ENCODE assay signal across 9 cellular contexts in the genomic region with DNA sequence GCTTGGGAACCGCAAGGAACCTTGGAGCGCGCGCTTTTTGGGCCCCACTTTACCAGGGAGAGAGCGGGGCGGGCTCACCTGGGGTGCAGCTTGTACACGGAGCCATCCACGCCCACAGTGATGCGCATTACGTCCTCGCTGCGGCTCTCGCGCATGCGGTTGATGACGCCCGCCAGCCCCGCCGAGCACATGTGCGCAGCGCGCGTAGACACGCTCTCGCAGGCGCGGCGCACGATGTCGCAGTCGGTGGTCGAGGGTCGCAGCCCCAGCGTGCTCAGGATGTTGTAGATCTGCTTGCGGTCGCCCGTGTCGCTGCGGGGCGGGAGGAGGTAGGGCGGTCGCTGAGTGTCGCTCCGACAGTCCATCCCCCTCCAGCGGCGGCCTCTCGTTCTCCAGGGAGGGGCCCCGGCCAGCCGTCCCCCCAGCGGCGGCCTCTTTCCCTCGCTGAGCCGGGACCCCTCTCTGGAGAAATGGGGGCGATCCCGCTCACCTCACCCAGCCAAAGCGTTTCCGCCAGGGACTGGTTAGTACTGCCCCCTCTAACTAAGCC. TPM values are rescaled to one million over a fixed set of nuclear protein-coding genes. Genes with fewer than 3 reads are reported as not detected.
DNase-seq lines count a peak whose midpoint lies in the region; ATAC-seq and TF ChIP-seq lines count a peak whose summit lies in the region.
"Had no signal": no experiment of that assay in that cellular context is flagged by ENCODE, and none has a peak within 500 bp of the region (broad histone marks: within the 10 kb centered on the region; RNA-seq: fewer than 3 reads in every experiment).

No MANE protein-coding gene starts in this region.

- intact Hi-C loops in aorta (cut with DNase I), result no loop called here

- peaks cover 9% of the 10 kb centered on the region for H3K27me3 Mint-ChIP-seq in activated T-cell treated with anti-CD3 and anti-CD28 coated beads, Interleukin-2, amount 50 U/mL, for 4 hours (ENCODE audit: low read depth)

- WGBS in gastroesophageal sphincter (ENCODE audit: low coverage in 1 of 2), 2 donors, result 0% methylated on average over 4 of the region's 57 CpGs; no CpG with 5 or more reads in 1 of the 2 donors
- 9 to 10% methylated on average over 56 to 57 of the region's 57 CpGs for WGBS in aorta, 2 donors

- peak overlapping the region; percentile 61 for H3K4me3 Mint-ChIP-seq in activated T-cell treated with anti-CD3 and anti-CD28 coated beads, Interleukin-2, amount 50 U/mL, for 4 hours

- H3K27me3 ChIP-seq in gastroesophageal sphincter (peaks cover 20% of the 10 kb centered on the region), rectal smooth muscle tissue (ENCODE audit: control insufficient read depth, insufficient read depth, low read length) (peaks cover 4% of the 10 kb centered on the region), aorta (ENCODE audit: control insufficient read depth in 1 of 2, insufficient read depth in 2 of 2, low read length in 1 of 2) (no peaks in the 10 kb centered on the region)

- peak; percentile 64 for DNase-seq in activated T-cell treated with anti-CD3 and anti-CD28 coated beads, Interleukin-2, amount 50 U/mL, for 4 hours
- DNase-seq in aorta (peak in 1 of 2 donors; percentile 79), DMS79 (lab: John Stamatoyannopoulos, UW) (no peak)

- H3K9me3 Mint-ChIP-seq in activated T-cell treated with anti-CD3 and anti-CD28 coated beads, Interleukin-2, amount 50 U/mL, for 4 hours, result no peaks in the 10 kb centered on the region

- H3K27ac ChIP-seq in gastroesophageal sphincter (peak overlapping the region in 1 of 4 donors; percentile 38), rectal smooth muscle tissue (ENCODE audit: low read depth, low read length) (no peak overlapping the region), aorta (ENCODE audit: low read depth in 1 of 2, low read length in 2 of 2) (no peak overlapping the region)
- H3K27ac ChIP-seq: adrenal gland had no signal

- no peak for TF ChIP-seq POLR2A in gastroesophageal sphincter (IDR thresholded peaks at IDR 0.05)

- no peaks in the 10 kb centered on the region for H3K36me3 Mint-ChIP-seq in activated T-cell treated with anti-CD3 and anti-CD28 coated beads, Interleukin-2, amount 50 U/mL, for 4 hours (ENCODE audit: insufficient read depth)

- TF ChIP-seq EP300 in gastroesophageal sphincter (IDR thresholded peaks at IDR 0.05), result no peak

- peak overlapping the region; percentile 44; the same call in 1 of the 2 replicates for H3K9ac ChIP-seq in ES-I3 (ENCODE audit: low read depth, low read length)
- no peak overlapping the region for H3K9ac ChIP-seq in rectal smooth muscle tissue (ENCODE audit: low read length)

- H3K9me3 ChIP-seq in ES-I3 (ENCODE audit: control insufficient read depth, insufficient read depth, low read length), result no peaks in the 10 kb centered on the region
- no peaks in the 10 kb centered on the region for H3K9me3 ChIP-seq in gastroesophageal sphincter
- H3K9me3 ChIP-seq in aorta (ENCODE audit: control insufficient read depth, low read length), result no peaks in the 10 kb centered on the region
- H3K9me3 ChIP-seq: adrenal gland had no signal

- peak; percentile 70 to 71 for ATAC-seq in activated T-cell treated with anti-CD3 and anti-CD28 coated beads, Interleukin-2, amount 50 U/mL, for 4 hours
- ATAC-seq in gastroesophageal sphincter (peak; percentile 36), aorta (ENCODE audit: low FRiP score) (peak; percentile 57), HG03135 (IDR thresholded peaks at IDR 0.05; ENCODE audit: unreplicated experiment) (no peak), HG02763 (IDR thresholded peaks at IDR 0.05; ENCODE audit: unreplicated experiment) (no peak)

- H3K4me3 ChIP-seq in gastroesophageal sphincter (peak overlapping the region; percentile 36 to 58), rectal smooth muscle tissue (ENCODE audit: low read length) (peak overlapping the region; percentile 57), aorta (ENCODE audit: low read length in 2 of 2) (peak overlapping the region; percentile 13 to 24)

- H3K4me1 ChIP-seq in ES-I3 (ENCODE audit: insufficient read depth, low read length) (peaks cover 22% of the 10 kb centered on the region), gastroesophageal sphincter (peaks cover 0 to 20% (median 14%) of the 10 kb centered on the region in 3 donors), rectal smooth muscle tissue (ENCODE audit: control insufficient read depth, insufficient read depth, low read length) (no peaks in the 10 kb centered on the region), aorta (ENCODE audit: control insufficient read depth in 1 of 2, insufficient read depth in 2 of 2, low read length in 2 of 2) (no peaks in the 10 kb centered on the region)

- H3K36me3 ChIP-seq in ES-I3 (ENCODE audit: insufficient read depth, low read length), result no peaks in the 10 kb centered on the region
- no peaks in the 10 kb centered on the region for H3K36me3 ChIP-seq in gastroesophageal sphincter
- no peaks in the 10 kb centered on the region for H3K36me3 ChIP-seq in rectal smooth muscle tissue (ENCODE audit: control insufficient read depth, insufficient read depth, low read length)
- H3K36me3 ChIP-seq in aorta (ENCODE audit: control insufficient read depth in 1 of 2, insufficient read depth in 2 of 2, low read length in 1 of 2), result no peaks in the 10 kb centered on the region
- H3K36me3 ChIP-seq: adrenal gland had no signal

- H3K4me1 Mint-ChIP-seq in activated T-cell treated with anti-CD3 and anti-CD28 coated beads, Interleukin-2, amount 50 U/mL, for 4 hours (ENCODE audit: low read depth), result peaks cover 4% of the 10 kb centered on the region

- no peak for TF ChIP-seq CTCF in gastroesophageal sphincter (IDR thresholded peaks at IDR 0.05)

RNA-seq across cellular contexts. Expression of a gene that starts 4.4 kb away (rescaled TPM):
- total RNA-seq in activated T-cell treated with anti-CD3 and anti-CD28 coated beads, Interleukin-2, amount 50 U/mL, for 4 hours, result under 1 TPM in 1 of 3 donors, not detected in 2; 0.55 TPM
- total RNA-seq in gastroesophageal sphincter (not detected), aorta (not detected)
- polyA plus RNA-seq in aorta, result 1 to 10 TPM; 2.6 to 4.1 TPM
- total RNA-seq: adrenal gland had no signal

RNA-seq across cellular contexts. Expression of a gene that starts 22.1 kb away (rescaled TPM):
- total RNA-seq in activated T-cell treated with anti-CD3 and anti-CD28 coated beads, Interleukin-2, amount 50 U/mL, for 4 hours, result 100 to 1,000 TPM; 336 to 373 (median 346) TPM
- 10 to 100 TPM; 45.3 to 52.6 (median 50.8) TPM for total RNA-seq in gastroesophageal sphincter
- total RNA-seq in aorta, result 10 to 100 TPM; 49.5 to 53.4 TPM
- 10 to 100 TPM; 31.6 to 93.1 TPM for polyA plus RNA-seq in aorta

RNA-seq across cellular contexts. Expression of a gene that starts 41.3 kb away (rescaled TPM):
- 10 to 100 TPM; 26.7 to 36.3 (median 35.7) TPM for total RNA-seq in activated T-cell treated with anti-CD3 and anti-CD28 coated beads, Interleukin-2, amount 50 U/mL, for 4 hours
- total RNA-seq in gastroesophageal sphincter, result 100 to 1,000 TPM; 101 to 248 (median 171) TPM
- 1,000 to 10,000 TPM in 1 of 2 donors, 100 to 1,000 TPM in 1; 856 to 1,098 TPM for total RNA-seq in aorta
- 1,000 to 10,000 TPM in 1 of 2 donors, 100 to 1,000 TPM in 1; 293 to 2,243 TPM for polyA plus RNA-seq in aorta

RNA-seq across cellular contexts. Expression of a gene that starts 43.7 kb away (rescaled TPM):
- total RNA-seq in activated T-cell treated with anti-CD3 and anti-CD28 coated beads, Interleukin-2, amount 50 U/mL, for 4 hours, result 1 to 10 TPM; 1.3 to 4.3 (median 2.7) TPM
- 1 to 10 TPM in 1 of 4 donors, under 1 TPM in 2, not detected in 1; 0.31 to 4.2 (median 0.54) TPM for total RNA-seq in gastroesophageal sphincter
- 1 to 10 TPM; 1.2 to 1.9 TPM for total RNA-seq in aorta
- 1 to 10 TPM; 2.1 to 6.6 TPM for polyA plus RNA-seq in aorta

RNA-seq across cellular contexts. Expression of a gene that starts 55.3 kb away (rescaled TPM):
- 100 to 1,000 TPM; 114 to 121 (median 115) TPM for total RNA-seq in activated T-cell treated with anti-CD3 and anti-CD28 coated beads, Interleukin-2, amount 50 U/mL, for 4 hours
- 10 to 100 TPM; 50.2 to 79.2 (median 64.1) TPM for total RNA-seq in gastroesophageal sphincter
- 10 to 100 TPM; 55.4 to 73.1 TPM for total RNA-seq in aorta
- 10 to 100 TPM; 47.2 to 53.2 TPM for polyA plus RNA-seq in aorta

Comparison
In these comparisons a context has a peak if more than half of its experiments do, and no peak if none do; other contexts are left out.
1. ATAC-seq: peak in activated T-cell treated with anti-CD3 and anti-CD28 coated beads, Interleukin-2, amount 50 U/mL, for 4 hours (2 of 2), gastroesophageal sphincter (single experiment) and aorta (single experiment); none in HG03135 (single experiment) and HG02763 (single experiment).
2. RNA of a gene that starts 22.1 kb away (total RNA-seq): 336 to 373 TPM in activated T-cell treated with anti-CD3 and anti-CD28 coated beads, Interleukin-2, amount 50 U/mL, for 4 hours; 49.5 to 53.4 TPM in aorta and 45.3 to 52.6 TPM in gastroesophageal sphincter; every median in the first group is over 4 times any median in the second.
3. Peak in every context shown above with its lines, with median percentiles within 50 percentile points of each other: H3K4me3 ChIP-seq.